Comparison of ENCODE assay signal across 8 cellular contexts in genomic region chr9:113579270-113580040, GRCh38.
DNase-seq lines count a peak whose midpoint lies in the region; ATAC-seq and TF ChIP-seq lines count a peak whose summit lies in the region.

No MANE protein-coding gene starts in this region.

- DNase-seq in Calu3, result no peak
- DNase-seq in Kasumi-1 (lab: John Stamatoyannopoulos, UW), result peak; percentile 87 to 88
- DNase-seq in WTC11 (ENCODE audit: low spot score), result no peak
- no peak for DNase-seq in glutamatergic neuron
- DNase-seq in inferior parietal cortex (ENCODE audit: extremely low spot score), result no peak
- DNase-seq in lower leg skin (ENCODE audit: low spot score in 2 of 2), result no peak

- peak; percentile 21 for ATAC-seq in GM21423 (IDR thresholded peaks at IDR 0.05; ENCODE audit: unreplicated experiment)
- ATAC-seq in WTC11, result no peak

- H3K27me3 Mint-ChIP-seq in Calu3 (ENCODE audit: unreplicated experiment) (no peaks in the 10 kb centered on the region), WTC11 (ENCODE audit: low read depth) (no peaks in the 10 kb centered on the region), glutamatergic neuron (ENCODE audit: unreplicated experiment) (peaks cover 22% of the 10 kb centered on the region)

- H3K9me3 Mint-ChIP-seq in Calu3 (ENCODE audit: low read depth, unreplicated experiment) (no peaks in the 10 kb centered on the region), WTC11 (no peaks in the 10 kb centered on the region), glutamatergic neuron (ENCODE audit: unreplicated experiment) (peaks cover 12% of the 10 kb centered on the region)

- intact Hi-C loops in Calu3 (cut with micrococcal nuclease; ENCODE audit: unreplicated experiment), result loop anchor here (2.0 to 10.0 kb wide), 2 partner anchors 61 to 305 kb away; partner anchors contain the start of genes CDC26 and PRPF4
- intact Hi-C loops in lower leg skin (cut with DNase I; ENCODE audit: low total_unique reads), result no loop called here

- CTCF ChIA-PET in Calu3 (lab: Charles Lee), result interaction anchor here (0.8 to 2.1 kb wide), 4 partner anchors 12 to 78 kb away, joined by 4 to 13 read pairs (median 6); no protein-coding TSS in a partner anchor
- CTCF ChIA-PET in WTC11 (lab: Charles Lee), result interaction anchor here (0.7 to 3.0 kb wide), 10 partner anchors 7 to 134 kb away, joined by 3 to 27 read pairs (median 10); no protein-coding TSS in a partner anchor

- H3K27ac ChIP-seq in skin epidermis, result peak overlapping the region in 20 of 21 experiments; percentile 39 to 87 (median 78)

- WGBS in lower leg skin, 2 donors, result 49 to 56% methylated on average over 5 of the region's 5 CpGs

- peaks cover 36% of the 10 kb centered on the region for H3K36me3 Mint-ChIP-seq in Calu3 (ENCODE audit: insufficient read depth, unreplicated experiment)
- no peaks in the 10 kb centered on the region for H3K36me3 Mint-ChIP-seq in WTC11
- H3K36me3 Mint-ChIP-seq in glutamatergic neuron (ENCODE audit: unreplicated experiment), result no peaks in the 10 kb centered on the region

- no peak for TF ChIP-seq POLR2A in lower leg skin (IDR thresholded peaks at IDR 0.05)

- POLR2A ChIA-PET in WTC11 (lab: Charles Lee), result no interaction called here

- H3K4me1 Mint-ChIP-seq in Calu3 (ENCODE audit: low read depth, unreplicated experiment) (peaks cover 48% of the 10 kb centered on the region), WTC11 (peaks cover 18% of the 10 kb centered on the region), glutamatergic neuron (ENCODE audit: low read depth, unreplicated experiment) (peaks cover 20% of the 10 kb centered on the region)

- peak overlapping the region; percentile 89 for H3K27ac Mint-ChIP-seq in Calu3 (ENCODE audit: unreplicated experiment)
- H3K27ac Mint-ChIP-seq in WTC11, result 0 out of 2 replicates have a peak overlapping the region, but pooled peaks have one; percentile 20
- H3K27ac Mint-ChIP-seq in glutamatergic neuron (ENCODE audit: unreplicated experiment), result peak overlapping the region; percentile 38

- H3K4me3 Mint-ChIP-seq in Calu3 (ENCODE audit: low read depth, unreplicated experiment) (peak overlapping the region; percentile 64), WTC11 (no peak overlapping the region), glutamatergic neuron (ENCODE audit: unreplicated experiment) (no peak overlapping the region)

- H3K4me3 ChIP-seq in skin epidermis (no peak overlapping the region), lower leg skin (ENCODE audit: low read depth, poor library complexity, severe bottlenecking) (no peak overlapping the region)

- TF ChIP-seq CTCF in Calu3 (IDR thresholded peaks at IDR 0.05; ENCODE audit: unreplicated experiment) (no peak), WTC11 (IDR thresholded peaks at IDR 0.05) (no peak), glutamatergic neuron (IDR thresholded peaks at IDR 0.05; ENCODE audit: partially characterized antibody, unreplicated experiment) (no peak), lower leg skin (IDR thresholded peaks at IDR 0.05) (no peak)

- BruUV-seq in Calu3 (replicated peaks; lab: Mats Ljungman, UMichigan), result no TSS peak

TF ChIP-seq in WTC11, 78 proteins besides CTCF, POLR2A, EP300 and RAD21:
- TF ChIP-seq TP53 (CRISPR knock-in tag; IDR thresholded peaks at IDR 0.05) (no peak), USF1 (CRISPR knock-in tag; IDR thresholded peaks at IDR 0.05) (no peak), NFYB (CRISPR knock-in tag; conservative IDR thresholded peaks at IDR 0.05; ENCODE audit: low read depth) (no peak), ERG (CRISPR knock-in tag; IDR thresholded peaks at IDR 0.05) (no peak), ATF2 (CRISPR knock-in tag; IDR thresholded peaks at IDR 0.05; ENCODE audit: borderline replicate concordance, low read depth) (no peak), USF2 (CRISPR knock-in tag; IDR thresholded peaks at IDR 0.05) (no peak), ZBTB43 (CRISPR knock-in tag; IDR thresholded peaks at IDR 0.05) (no peak), ZBTB21 (CRISPR knock-in tag; IDR thresholded peaks at IDR 0.05; ENCODE audit: borderline replicate concordance) (no peak), IRF2 (CRISPR knock-in tag; IDR thresholded peaks at IDR 0.05; ENCODE audit: borderline replicate concordance, low read depth) (no peak), ELF4 (CRISPR knock-in tag; IDR thresholded peaks at IDR 0.05; ENCODE audit: low read depth) (no peak), GRHL2 (CRISPR knock-in tag; IDR thresholded peaks at IDR 0.05; ENCODE audit: insufficient replicate concordance, severe bottlenecking) (no peak), JUN (CRISPR knock-in tag; IDR thresholded peaks at IDR 0.05) (no peak)

Comparison
In these comparisons a context has a peak if more than half of its experiments do, and no peak if none do; other contexts are left out.
1. DNase-seq: peak in Kasumi-1 (2 of 2); none in Calu3 (single experiment), WTC11 (single experiment), glutamatergic neuron (single experiment), inferior parietal cortex (single experiment) and lower leg skin (0 of 2).
2. H3K27ac Mint-ChIP-seq: peak in every context shown above with its lines; median percentile 89 in Calu3; 38 in glutamatergic neuron; 20 in WTC11.